Comparison of ENCODE assay signal across 9 cellular contexts in genomic region chrX:38754102-38754790, GRCh38. TPM values are rescaled to one million over a fixed set of nuclear protein-coding genes. Genes with fewer than 3 reads are reported as not detected.
DNase-seq lines count a peak whose midpoint lies in the region; ATAC-seq and TF ChIP-seq lines count a peak whose summit lies in the region.
"Had no signal": no experiment of that assay in that cellular context is flagged by ENCODE, and none has a peak within 500 bp of the region (broad histone marks: within the 10 kb centered on the region; RNA-seq: fewer than 3 reads in every experiment).

No MANE protein-coding gene starts in this region.

- H3K4me1 Mint-ChIP-seq in activated CD8-positive, alpha-beta memory T cell treated with anti-CD3 and anti-CD28 coated beads, Interleukin-2, amount 10 ng/mL, durations not matched to agents 7 days and 5 days: no peaks in the 10 kb centered on the region
- H3K4me1 Mint-ChIP-seq in mesothelial cell of epicardium (peaks cover 7% of the 10 kb centered on the region), type B pancreatic cell (ENCODE audit: unreplicated experiment) (peaks cover 5% of the 10 kb centered on the region)
- H3K4me1 Mint-ChIP-seq: central memory CD8-positive, alpha-beta T cell had no signal

- DNase-seq in activated CD8-positive, alpha-beta memory T cell treated with anti-CD3 and anti-CD28 coated beads, Interleukin-2, amount 10 ng/mL, durations not matched to agents 7 days and 5 days: peak; percentile 41
- no peak for DNase-seq in activated CD8-positive, alpha-beta memory T cell treated with anti-CD3 and anti-CD28 coated beads, Interleukin-2, amount 50 U/mL, for 48 hours
- DNase-seq in SK-MEL-5 (ENCODE audit: low read depth, low spot score) (peak; percentile 63), coronary artery (ENCODE audit: low spot score) (no peak), mesothelial cell of epicardium (ENCODE audit: low spot score in 2 of 2, unreplicated experiment in 2 of 2) (no peak), type B pancreatic cell (ENCODE audit: extremely low spot score, unreplicated experiment) (no peak)

- H3K9me2 ChIP-seq in Loucy (replicated peaks; ENCODE audit: low read depth, low read length): no peaks in the 10 kb centered on the region

- CTCF ChIA-PET in activated CD8-positive, alpha-beta memory T cell treated with anti-CD3 and anti-CD28 coated beads, Interleukin-2, amount 10 ng/mL, durations not matched to agents 7 days and 5 days (lab: Charles Lee): interaction anchor here (1.4 kb wide), 1 partner anchor 14 kb away, joined by 4 read pairs; no protein-coding TSS in a partner anchor

- H3K79me2 ChIP-seq in Loucy (ENCODE audit: insufficient read depth, low read length): no peaks in the 10 kb centered on the region

- H3K36me3 ChIP-seq in Loucy (ENCODE audit: insufficient read depth, low read length): no peaks in the 10 kb centered on the region

- no peak for ATAC-seq in activated CD8-positive, alpha-beta memory T cell treated with anti-CD3 and anti-CD28 coated beads, Interleukin-2, amount 10 ng/mL, durations not matched to agents 7 days and 5 days
- ATAC-seq in GM21381 (IDR thresholded peaks at IDR 0.05; ENCODE audit: unreplicated experiment): no peak

- no peak overlapping the region for H3K4me3 Mint-ChIP-seq in activated CD8-positive, alpha-beta memory T cell treated with anti-CD3 and anti-CD28 coated beads, Interleukin-2, amount 10 ng/mL, durations not matched to agents 7 days and 5 days
- H3K4me3 Mint-ChIP-seq in mesothelial cell of epicardium: no peak overlapping the region
- H3K4me3 Mint-ChIP-seq in type B pancreatic cell: no peak overlapping the region
- H3K4me3 Mint-ChIP-seq: central memory CD8-positive, alpha-beta T cell had no signal

- no peaks in the 10 kb centered on the region for H3K4me1 ChIP-seq in Loucy (ENCODE audit: insufficient read depth, low read length, poor library complexity, severe bottlenecking)

- no peaks in the 10 kb centered on the region for H3K9me3 ChIP-seq in Loucy (ENCODE audit: insufficient read depth, low read depth, low read length)

- H3K27me3 Mint-ChIP-seq in activated CD8-positive, alpha-beta memory T cell treated with anti-CD3 and anti-CD28 coated beads, Interleukin-2, amount 10 ng/mL, durations not matched to agents 7 days and 5 days: no peaks in the 10 kb centered on the region
- H3K27me3 Mint-ChIP-seq in mesothelial cell of epicardium (ENCODE audit: low read depth): no peaks in the 10 kb centered on the region
- H3K27me3 Mint-ChIP-seq in type B pancreatic cell: no peaks in the 10 kb centered on the region

- no peak overlapping the region for H3K4me2 ChIP-seq in Loucy (ENCODE audit: low read depth, low read length, poor library complexity, severe bottlenecking)

- in situ Hi-C loops in SK-MEL-5 (cut with HindIII; ENCODE audit: low pct_unique_long_range_greater_than_20kb, low sequenced_read_pairs): no loop called here

- H3K4me3 ChIP-seq in Loucy (ENCODE audit: low read length, poor library complexity, severe bottlenecking) (no peak overlapping the region), coronary artery (no peak overlapping the region)

- no peak overlapping the region for H3K9ac ChIP-seq in Loucy (ENCODE audit: low read depth, low read length, poor library complexity, severe bottlenecking)

- H3K36me3 Mint-ChIP-seq in activated CD8-positive, alpha-beta memory T cell treated with anti-CD3 and anti-CD28 coated beads, Interleukin-2, amount 10 ng/mL, durations not matched to agents 7 days and 5 days: no peaks in the 10 kb centered on the region
- H3K36me3 Mint-ChIP-seq in mesothelial cell of epicardium (no peaks in the 10 kb centered on the region), type B pancreatic cell (no peaks in the 10 kb centered on the region)

- H4K20me1 ChIP-seq in Loucy (ENCODE audit: insufficient read depth, low read length, poor library complexity, severe bottlenecking): no peaks in the 10 kb centered on the region

- no peak overlapping the region for H2AFZ ChIP-seq in Loucy (ENCODE audit: low read length)

- H3F3A ChIP-seq in Loucy (ENCODE audit: low read depth): no peaks in the 10 kb centered on the region

- no peak overlapping the region for H3K27ac ChIP-seq in coronary artery

- H3K27me3 ChIP-seq in Loucy (ENCODE audit: insufficient read depth, low read length, poor library complexity, severe bottlenecking): no peaks in the 10 kb centered on the region

- no peaks in the 10 kb centered on the region for H3K9me3 Mint-ChIP-seq in activated CD8-positive, alpha-beta memory T cell treated with anti-CD3 and anti-CD28 coated beads, Interleukin-2, amount 10 ng/mL, durations not matched to agents 7 days and 5 days (ENCODE audit: low read depth)
- peaks cover 21% of the 10 kb centered on the region for H3K9me3 Mint-ChIP-seq in mesothelial cell of epicardium
- H3K9me3 Mint-ChIP-seq in type B pancreatic cell: no peaks in the 10 kb centered on the region
- H3K9me3 Mint-ChIP-seq: central memory CD8-positive, alpha-beta T cell had no signal

- H3K27ac Mint-ChIP-seq in activated CD8-positive, alpha-beta memory T cell treated with anti-CD3 and anti-CD28 coated beads, Interleukin-2, amount 10 ng/mL, durations not matched to agents 7 days and 5 days: no peak overlapping the region
- H3K27ac Mint-ChIP-seq in mesothelial cell of epicardium: no peak overlapping the region
- no peak overlapping the region for H3K27ac Mint-ChIP-seq in type B pancreatic cell

- TF ChIP-seq CTCF in Loucy (conservative IDR thresholded peaks at IDR 0.05; ENCODE audit: low read length) (peak; percentile 64), coronary artery (IDR thresholded peaks at IDR 0.05) (peak; percentile 50), mesothelial cell of epicardium (IDR thresholded peaks at IDR 0.05; ENCODE audit: unreplicated experiment) (peak; percentile 72), type B pancreatic cell (conservative IDR thresholded peaks at IDR 0.05) (peak; percentile 82)

RNA-seq across cellular contexts. Expression of gene MID1IP1, which starts 47.0 kb away (rescaled TPM):
- 10 to 100 TPM; 57.9 to 77.7 TPM for total RNA-seq in activated CD8-positive, alpha-beta memory T cell treated with anti-CD3 and anti-CD28 coated beads, Interleukin-2, amount 10 ng/mL, durations not matched to agents 7 days and 5 days
- total RNA-seq in SK-MEL-5 (2014; rRNA removed; shearing (Covaris generic)): 41.4 and 43.0 TPM in 2 replicates
- 72.9 and 75.8 TPM in 2 replicates for polyA plus RNA-seq in SK-MEL-5 (2015; cell fraction: cytosol; rRNA removed)
- 23.3 and 27.6 TPM in 2 replicates for polyA plus RNA-seq in SK-MEL-5 (2015; cell fraction: nucleus; rRNA removed)
- total RNA-seq in mesothelial cell of epicardium: 21.4 to 24.0 TPM (median 22.0 TPM) in 3 replicates
- 40.4 and 43.5 TPM in 2 replicates for total RNA-seq in type B pancreatic cell (ENCODE audit: low replicate concordance)

Comparison
In these comparisons a context has a peak if more than half of its experiments do, and no peak if none do; other contexts are left out.
1. DNase-seq: peak in activated CD8-positive, alpha-beta memory T cell treated with anti-CD3 and anti-CD28 coated beads, Interleukin-2, amount 10 ng/mL, durations not matched to agents 7 days and 5 days (single experiment) and SK-MEL-5 (single experiment); none in activated CD8-positive, alpha-beta memory T cell treated with anti-CD3 and anti-CD28 coated beads, Interleukin-2, amount 50 U/mL, for 48 hours (single experiment), coronary artery (single experiment), mesothelial cell of epicardium (0 of 2) and type B pancreatic cell (single experiment).
2. Peak in every context shown above with its lines, with median percentiles within 50 percentile points of each other: CTCF ChIP-seq.